ENCODE assay signal across 25 cellular contexts in the genomic region with DNA sequence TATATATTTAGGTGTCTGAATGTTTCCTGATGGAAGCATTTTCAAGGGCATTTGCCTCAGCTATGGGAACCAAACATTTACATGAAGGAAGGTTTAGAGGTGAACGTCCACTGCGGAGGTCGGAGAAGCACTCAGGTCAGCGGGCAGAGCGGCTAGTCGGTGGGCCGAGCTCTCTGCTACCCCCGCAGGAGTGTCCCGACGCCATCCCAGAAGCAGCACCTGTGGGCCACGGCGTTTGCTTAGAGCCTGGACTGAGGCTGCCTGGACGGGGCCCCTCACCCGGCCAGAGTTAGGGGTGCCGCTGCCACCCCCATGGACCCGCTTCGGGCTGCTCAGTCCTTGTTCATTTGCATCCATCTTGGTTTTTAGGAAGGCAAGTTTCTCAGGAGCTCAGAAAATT. TPM values are rescaled to one million over a fixed set of nuclear protein-coding genes. Genes with fewer than 3 reads are reported as not detected.
"Had no signal": no experiment of that assay in that cellular context is flagged by ENCODE, and none has a peak within 500 bp of the region (broad histone marks: within the 10 kb centered on the region; RNA-seq: fewer than 3 reads in every experiment).

No MANE protein-coding gene starts in this region.

- DNase-seq: activated CD4-positive, alpha-beta T cell treated with anti-CD3 and anti-CD28 coated beads for 1 hour; activated CD4-positive, alpha-beta T cell treated with anti-CD3 and anti-CD28 coated beads, Interleukin-2, amount 50 U/mL, for 1 hour; activated CD8-positive, alpha-beta T cell treated with anti-CD3 and anti-CD28 coated beads, Interleukin-2, amount 10 ng/mL, durations not matched to agents 7 days and 5 days; activated gamma-delta T cell; effector memory CD8-positive, alpha-beta T cell; esophagus squamous epithelium; gastrocnemius medialis; head of caudate nucleus; mesenchymal stem cell; naive B cell; occipital lobe; stimulated activated CD4-positive, alpha-beta T cell treated with anti-CD3 and anti-CD28 coated beads, Interleukin-4, amount 100 ng/mL, for 4 hours; stimulated activated naive CD8-positive, alpha-beta T cell treated with anti-CD3 and anti-CD28 coated beads, Interleukin-15, Interleukin-2, amounts not matched to agents 100 U/mL and 50 U/mL, for 24 hours; T-helper 9 cell had no signal

- H3K27ac ChIP-seq: ascending aorta, colonic mucosa, dorsolateral prefrontal cortex, esophagus squamous epithelium, upper lobe of left lung had no signal

- H3K4me1 ChIP-seq: ascending aorta had no signal

- H3K4me3 ChIP-seq: ascending aorta, colonic mucosa, esophagus squamous epithelium, gastrocnemius medialis, mucosa of descending colon, upper lobe of left lung had no signal

- H3K36me3 Mint-ChIP-seq: activated naive CD4-positive, alpha-beta T cell treated with anti-CD3 and anti-CD28 coated beads, Interleukin-2, amount 50 U/mL, for 72 hours; naive B cell had no signal

- H3K9me3 Mint-ChIP-seq: activated naive CD4-positive, alpha-beta T cell treated with anti-CD3 and anti-CD28 coated beads, Interleukin-2, amount 50 U/mL, for 72 hours; activated T-helper 1 cell treated with anti-CD3 and anti-CD28 coated beads, Interleukin-12 subunit alpha, Interleukin-12 subunit beta, Interleukin-2, Interleukin-4 antibody, amounts not matched to agents 30 ng/mL and 10 ng/mL and 1 ng/mL, durations not matched to agents 14 hours and 24 hours and 36 hours; central memory CD8-positive, alpha-beta T cell; effector memory CD8-positive, alpha-beta T cell; naive B cell; neural crest cell had no signal

- ATAC-seq: activated CD8-positive, alpha-beta T cell treated with anti-CD3 and anti-CD28 coated beads, Interleukin-2, amount 10 ng/mL, durations not matched to agents 7 days and 5 days; activated naive CD4-positive, alpha-beta T cell treated with anti-CD3 and anti-CD28 coated beads, Interleukin-2, amount 50 U/mL, for 72 hours; effector memory CD8-positive, alpha-beta T cell; gastrocnemius medialis; left lobe of liver; mucosa of descending colon; stimulated activated naive CD8-positive, alpha-beta T cell treated with anti-CD3 and anti-CD28 coated beads, Interleukin-15, Interleukin-2, amounts not matched to agents 100 U/mL and 50 U/mL, for 24 hours had no signal

- H3K36me3 ChIP-seq: ascending aorta, colonic mucosa, esophagus squamous epithelium, gastrocnemius medialis, upper lobe of left lung had no signal

- H3K27ac Mint-ChIP-seq: activated CD8-positive, alpha-beta T cell treated with anti-CD3 and anti-CD28 coated beads, Interleukin-2, amount 10 ng/mL, durations not matched to agents 7 days and 5 days; activated naive CD4-positive, alpha-beta T cell treated with anti-CD3 and anti-CD28 coated beads, Interleukin-2, amount 50 U/mL, for 72 hours; activated T-helper 1 cell treated with anti-CD3 and anti-CD28 coated beads, Interleukin-12 subunit alpha, Interleukin-12 subunit beta, Interleukin-2, Interleukin-4 antibody, amounts not matched to agents 30 ng/mL and 10 ng/mL and 1 ng/mL, durations not matched to agents 14 hours and 24 hours and 36 hours; effector memory CD8-positive, alpha-beta T cell; naive B cell had no signal

- H3K9me3 ChIP-seq: ascending aorta, colonic mucosa, esophagus squamous epithelium, gastrocnemius medialis, mucosa of descending colon, upper lobe of left lung had no signal

- H3K4me3 Mint-ChIP-seq: activated CD8-positive, alpha-beta T cell treated with anti-CD3 and anti-CD28 coated beads, Interleukin-2, amount 10 ng/mL, durations not matched to agents 7 days and 5 days; activated T-helper 1 cell treated with anti-CD3 and anti-CD28 coated beads, Interleukin-12 subunit alpha, Interleukin-12 subunit beta, Interleukin-2, Interleukin-4 antibody, amounts not matched to agents 30 ng/mL and 10 ng/mL and 1 ng/mL, durations not matched to agents 14 hours and 24 hours and 36 hours; central memory CD8-positive, alpha-beta T cell; effector memory CD8-positive, alpha-beta T cell; naive B cell; neural crest cell had no signal

- H3K4me1 Mint-ChIP-seq: central memory CD8-positive, alpha-beta T cell; naive B cell had no signal

- H3K27me3 ChIP-seq: ascending aorta, colonic mucosa, gastrocnemius medialis, upper lobe of left lung had no signal

RNA-seq across cellular contexts. Expression of a gene that starts 30.6 kb away (rescaled TPM):
- total RNA-seq: T-helper 1 cell treated with Interleukin-12 subunit alpha and Interleukin-12 subunit beta and Interleukin-4 antibody, amounts not matched to agents 30 ng/mL and 1 ng/mL, for 36 hours had no signal
